In genomic region chr3:9933561-9934234, GRCh38 we compare ENCODE assay signal across 1 cellular context.
A peak's percentile ranks its signal among the peaks of the same experiment; 100 is the strongest.
TF ChIP-seq lines count a peak whose summit lies in the region.

CRELD1 (plus strand) TSS chr3:9933834; CDS start chr3:9934439, 605 bp downstream.

TF ChIP-seq in IMR-90, 13 proteins besides CTCF, POLR2A, EP300 and RAD21 (continued from another document):
- peak; percentile 99 for TF ChIP-seq RCOR1 (IDR thresholded peaks at IDR 0.05; ENCODE audit: insufficient replicate concordance, low read length)
- TF ChIP-seq BHLHE40 (IDR thresholded peaks at IDR 0.05; ENCODE audit: low read depth, low read length), result no peak
- TF ChIP-seq ELK1 (IDR thresholded peaks at IDR 0.05; ENCODE audit: borderline replicate concordance, low read depth, low read length), result no peak
TF ChIP-seq in IMR-90: peak in this region for 7.
